In genomic region chr15:72077950-72078349, GRCh38 we compare ENCODE assay signal across 2 cellular contexts.
TF ChIP-seq lines count a peak whose summit lies in the region.

No MANE protein-coding gene starts in this region.

TF ChIP-seq in A549, 52 proteins besides CTCF, POLR2A, EP300 and RAD21:
- TF ChIP-seq ESRRA (IDR thresholded peaks at IDR 0.05; ENCODE audit: borderline replicate concordance, low read length) (no peak), HOXB5 (CRISPR knock-in tag; IDR thresholded peaks at IDR 0.05) (no peak), KDM1A (IDR thresholded peaks at IDR 0.05; ENCODE audit: low read depth) (no peak), JUNB (IDR thresholded peaks at IDR 0.05) (no peak), MYC (IDR thresholded peaks at IDR 0.05; ENCODE audit: borderline replicate concordance, low read length) (no peak)

TF ChIP-seq in GM23338, 12 proteins besides CTCF, POLR2A, EP300 and RAD21:
- TF ChIP-seq NANOG (IDR thresholded peaks at IDR 0.05; ENCODE audit: borderline replicate concordance): no peak
